ENCODE assay signal across 8 cellular contexts in the genomic region with DNA sequence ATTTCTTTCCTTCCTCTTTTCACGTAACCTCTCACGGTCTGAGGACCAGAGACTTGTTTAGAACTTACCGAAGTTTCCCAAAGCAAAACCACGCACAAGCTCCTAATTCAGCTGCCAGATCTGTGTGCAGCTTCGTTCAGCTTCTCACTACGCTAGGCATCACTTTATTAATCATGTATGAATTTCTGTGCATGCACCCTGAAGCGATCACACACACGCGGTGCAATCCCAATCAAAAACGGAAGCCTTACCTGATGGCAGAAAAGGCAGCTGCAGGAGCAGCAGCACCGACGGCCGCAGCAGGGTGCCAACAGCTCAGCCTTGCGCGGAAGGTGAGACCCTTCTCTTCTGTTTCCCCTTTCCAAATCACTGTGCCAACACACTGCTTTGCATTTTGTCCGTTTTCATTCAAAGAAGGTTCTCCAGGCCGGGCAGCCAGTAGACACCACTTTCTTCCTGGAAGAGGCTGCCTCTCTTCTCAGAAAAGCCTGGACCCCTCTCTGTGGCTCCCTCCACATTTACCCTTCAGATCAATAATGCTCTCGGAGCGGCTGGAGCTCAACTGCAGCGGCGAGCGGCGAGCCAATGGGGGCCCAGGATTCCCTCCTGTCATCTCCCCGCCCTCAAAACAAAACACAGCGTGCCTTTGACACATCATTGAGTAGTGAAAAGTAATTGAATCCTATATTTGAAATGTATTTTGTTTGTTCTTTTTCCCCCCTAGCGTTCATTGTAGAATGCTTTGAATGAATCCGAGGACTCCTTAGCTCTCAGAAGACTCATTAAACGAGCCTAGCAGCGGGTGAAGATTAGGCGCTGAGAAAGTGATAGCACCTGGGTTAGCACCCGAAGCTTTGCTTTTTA. TPM values are rescaled to one million over a fixed set of nuclear protein-coding genes. Genes with fewer than 3 reads are reported as not detected.
DNase-seq lines count a peak whose midpoint lies in the region; ATAC-seq and TF ChIP-seq lines count a peak whose summit lies in the region.
"Had no signal": no experiment of that assay in that cellular context is flagged by ENCODE, and none has a peak within 500 bp of the region (broad histone marks: within the 10 kb centered on the region; RNA-seq: fewer than 3 reads in every experiment).

A gene (minus strand): TSS at position 538 of the 864 bp plus-strand sequence.

- peak; percentile 69 for ATAC-seq in GM18502 (IDR thresholded peaks at IDR 0.05; ENCODE audit: poor library complexity, unreplicated experiment)
- ATAC-seq in HG03432 (IDR thresholded peaks at IDR 0.05; ENCODE audit: unreplicated experiment), result peak; percentile 70
- peak; percentile 79 for ATAC-seq in RWPE2 (ENCODE audit: low read depth)
- no peak for ATAC-seq in GM21529 (IDR thresholded peaks at IDR 0.05; ENCODE audit: unreplicated experiment)

- H3K27ac ChIP-seq in RWPE2 (ENCODE audit: poor library complexity, severe bottlenecking) (no peak within 1 kb of the TSS), esophagus muscularis mucosa (replicated peaks in 1 of 4) (no peak within 1 kb of the TSS)

- H3K4me1 ChIP-seq in RWPE2 (ENCODE audit: insufficient read depth, poor library complexity, severe bottlenecking) (peaks cover 10% of the 10 kb centered on the region), esophagus muscularis mucosa (peaks cover 0 to 12% (median 10%) of the 10 kb centered on the region in 4 donors)

- H3K36me3 ChIP-seq in RWPE2 (ENCODE audit: low read depth), result no peaks in the 10 kb centered on the region
- H3K36me3 ChIP-seq in esophagus muscularis mucosa, result no peaks in the 10 kb centered on the region

- 7% methylated on average over 31 of the region's 31 CpGs for WGBS in esophagus muscularis mucosa

- DNase-seq in RWPE2 (ENCODE audit: low spot score) (no peak), esophagus muscularis mucosa (ENCODE audit: extremely low spot score) (no peak), retina (peak; percentile 85), activated gamma-delta T cell treated with Interleukin-2 at 50 U/mL for 16 hours (no peak)
- DNase-seq: left cardiac atrium had no signal

- no peak for TF ChIP-seq EP300 in esophagus muscularis mucosa (IDR thresholded peaks at IDR 0.05)

- intact Hi-C loops in esophagus muscularis mucosa (cut with DNase I), result no loop called here

- H3K9me3 ChIP-seq in RWPE2 (ENCODE audit: severe bottlenecking), result no peaks in the 10 kb centered on the region
- H3K9me3 ChIP-seq in esophagus muscularis mucosa, result no peaks in the 10 kb centered on the region

- TF ChIP-seq POLR2A in esophagus muscularis mucosa (IDR thresholded peaks at IDR 0.05; ENCODE audit: low read depth), result no peak

- TF ChIP-seq CTCF in RWPE2 (IDR thresholded peaks at IDR 0.05; ENCODE audit: poor library complexity, severe bottlenecking), result no peak
- no peak for TF ChIP-seq CTCF in esophagus muscularis mucosa (IDR thresholded peaks at IDR 0.05)

- H3K4me3 ChIP-seq in RWPE2 (ENCODE audit: severe bottlenecking) (peak within 1 kb of the TSS; percentile 25), esophagus muscularis mucosa (peak within 1 kb of the TSS; percentile 22 to 41 (median 36))

- H3K27me3 ChIP-seq in RWPE2 (ENCODE audit: insufficient read depth, poor library complexity, severe bottlenecking) (peaks cover 50% of the 10 kb centered on the region), esophagus muscularis mucosa (peaks cover 0 to 30% (median 4%) of the 10 kb centered on the region in 4 donors)

RNA-seq across cellular contexts. Expression of the gene that starts here (rescaled TPM):
- not detected for total RNA-seq in esophagus muscularis mucosa
- total RNA-seq: left cardiac atrium had no signal
